Comparison of ENCODE assay signal across 9 cellular contexts in genomic region chr20:23363257-23363649, GRCh38. TPM values are rescaled to one million over a fixed set of nuclear protein-coding genes. Genes with fewer than 3 reads are reported as not detected.
DNase-seq lines count a peak whose midpoint lies in the region; ATAC-seq and TF ChIP-seq lines count a peak whose summit lies in the region.
"Had no signal": no experiment of that assay in that cellular context is flagged by ENCODE, and none has a peak within 500 bp of the region (broad histone marks: within the 10 kb centered on the region; RNA-seq: fewer than 3 reads in every experiment).

No MANE protein-coding gene starts in this region.

- H3K4me3 ChIP-seq in SK-N-SH (ENCODE audit: low read depth in 2 of 2, low read length in 1 of 2): peak overlapping the region; percentile 81 to 87
- peak overlapping the region; percentile 75 for H3K4me3 ChIP-seq in iPS-15b (ENCODE audit: low read depth, low read length)
- H3K4me3 ChIP-seq in suprapubic skin: peak overlapping the region; percentile 91

- H3K9me2 ChIP-seq in SK-N-SH: no peaks in the 10 kb centered on the region

- H3F3A ChIP-seq in SK-N-SH (replicated peaks; ENCODE audit: insufficient read depth): peaks cover 27% of the 10 kb centered on the region

- H3K36me3 Mint-ChIP-seq in activated naive CD8-positive, alpha-beta T cell: peaks cover 11% of the 10 kb centered on the region

- H4K20me1 ChIP-seq in SK-N-SH (ENCODE audit: insufficient read depth): peaks cover 52% of the 10 kb centered on the region

- no peak for DNase-seq in SK-N-SH
- DNase-seq in suprapubic skin (ENCODE audit: low spot score in 2 of 2): no peak
- no peak for DNase-seq in SKM-1 treated with dmso at 0.1 percent for 144 hours (lab: John Stamatoyannopoulos, UW; ENCODE audit: unreplicated experiment)
- DNase-seq in NCI-H128 (lab: John Stamatoyannopoulos, UW; ENCODE audit: unreplicated experiment): no peak

- no peak for ATAC-seq in SK-N-SH treated with all-trans-retinoic acid at 6 μM for 48 hours
- ATAC-seq in HG03432 (IDR thresholded peaks at IDR 0.05; ENCODE audit: unreplicated experiment): no peak
- ATAC-seq: body of pancreas had no signal

- H3K4me1 ChIP-seq in SK-N-SH (ENCODE audit: control insufficient read depth in 1 of 2, insufficient read depth in 2 of 2, low read depth in 1 of 2, low read length in 1 of 2) (peaks cover 20 to 25% of the 10 kb centered on the region in 2 experiments; a peak in 3 of 4 replicates), iPS-15b (ENCODE audit: control insufficient read depth, insufficient read depth, low read length) (peaks cover 16% of the 10 kb centered on the region), suprapubic skin (peaks cover 51% of the 10 kb centered on the region)

- peak overlapping the region; percentile 92 for H3K27ac Mint-ChIP-seq in activated naive CD8-positive, alpha-beta T cell

- H3K79me2 ChIP-seq in SK-N-SH (ENCODE audit: insufficient read depth): peaks cover 59% of the 10 kb centered on the region

- H3K27ac ChIP-seq in SK-N-SH (ENCODE audit: low read depth in 2 of 2, low read length in 1 of 2): peak overlapping the region in 1 of 2 experiments; percentile 79; a peak in 1 of 4 replicates
- peak overlapping the region; percentile 93 for H3K27ac ChIP-seq in suprapubic skin

- WGBS in SK-N-SH (ENCODE audit: low lambda C conversion rate): 63% methylated on average over 4 of the region's 4 CpGs
- WGBS in suprapubic skin: 42% methylated on average over 4 of the region's 4 CpGs

- H3K27me3 ChIP-seq in SK-N-SH (ENCODE audit: insufficient read depth) (no peaks in the 10 kb centered on the region), iPS-15b (ENCODE audit: control insufficient read depth, insufficient read depth, low read length) (no peaks in the 10 kb centered on the region), suprapubic skin (no peaks in the 10 kb centered on the region)
- H3K27me3 ChIP-seq: body of pancreas had no signal

- TF ChIP-seq RAD21 in SK-N-SH (IDR thresholded peaks at IDR 0.05; ENCODE audit: low read length): no peak

- H3K4me2 ChIP-seq in SK-N-SH: peak overlapping the region; percentile 96

- H3K9ac ChIP-seq in SK-N-SH: peak overlapping the region; percentile 89
- H3K9ac ChIP-seq in iPS-15b (ENCODE audit: low read depth, low read length): no peak overlapping the region

- POLR2A ChIA-PET in SK-N-SH (lab: Yijun Ruan, JAX): no interaction called here

- no peak for TF ChIP-seq EP300 in SK-N-SH (IDR thresholded peaks at IDR 0.05; ENCODE audit: borderline replicate concordance in 1 of 2, low read depth in 1 of 2, low read length in 1 of 2)
- TF ChIP-seq EP300 in suprapubic skin (IDR thresholded peaks at IDR 0.05): no peak

- TF ChIP-seq CTCF in SK-N-SH (IDR thresholded peaks at IDR 0.05) (no peak), suprapubic skin (IDR thresholded peaks at IDR 0.05) (no peak)

- H3K9me3 Mint-ChIP-seq in activated naive CD8-positive, alpha-beta T cell (ENCODE audit: low read depth): no peaks in the 10 kb centered on the region

- no peak overlapping the region for H2AFZ ChIP-seq in SK-N-SH (ENCODE audit: low read depth)

- CTCF ChIA-PET in SK-N-SH (lab: Yijun Ruan, JAX): interaction anchor here (1.0 kb wide), 1 partner anchor 54 kb away, joined by 4 read pairs; no protein-coding TSS in a partner anchor

- peaks cover 67% of the 10 kb centered on the region for H3K4me1 Mint-ChIP-seq in activated naive CD8-positive, alpha-beta T cell (ENCODE audit: low read depth)

- no peaks in the 10 kb centered on the region for H3K27me3 Mint-ChIP-seq in activated naive CD8-positive, alpha-beta T cell

- H3K9me3 ChIP-seq in SK-N-SH: no peaks in the 10 kb centered on the region
- no peaks in the 10 kb centered on the region for H3K9me3 ChIP-seq in iPS-15b (ENCODE audit: control insufficient read depth, insufficient read depth, low read length)
- no peaks in the 10 kb centered on the region for H3K9me3 ChIP-seq in suprapubic skin
- H3K9me3 ChIP-seq: body of pancreas had no signal

- no peak for TF ChIP-seq POLR2A in suprapubic skin (IDR thresholded peaks at IDR 0.05)

- peaks cover 25 to 36% of the 10 kb centered on the region in 2 experiments for H3K36me3 ChIP-seq in SK-N-SH (replicated peaks in 1 of 2; ENCODE audit: control insufficient read depth in 1 of 2, insufficient read depth in 2 of 2, low read length in 1 of 2)
- H3K36me3 ChIP-seq in iPS-15b (ENCODE audit: control insufficient read depth, insufficient read depth, low read length): no peaks in the 10 kb centered on the region
- peaks cover 11% of the 10 kb centered on the region for H3K36me3 ChIP-seq in suprapubic skin

- peak overlapping the region; percentile 89 for H3K4me3 Mint-ChIP-seq in activated naive CD8-positive, alpha-beta T cell

TF ChIP-seq in SK-N-SH, 30 proteins besides CTCF, POLR2A, EP300 and RAD21:
- TF ChIP-seq RXRA (IDR thresholded peaks at IDR 0.05; ENCODE audit: borderline replicate concordance, low read depth) (no peak), GATA2 (CRISPR knock-in tag; IDR thresholded peaks at IDR 0.05) (no peak), SIN3A (IDR thresholded peaks at IDR 0.05; ENCODE audit: borderline replicate concordance, low read depth, low read length) (no peak)
TF ChIP-seq in SK-N-SH: peak in this region for 0.

TF ChIP-seq in SK-N-SH treated with all-trans-retinoic acid at 6 μM for 48 hours, 23 proteins besides CTCF, POLR2A, EP300 and RAD21:
- TF ChIP-seq TSHZ2 (CRISPR knock-in tag; IDR thresholded peaks at IDR 0.05) (no peak), BACH2 (CRISPR knock-in tag; IDR thresholded peaks at IDR 0.05; ENCODE audit: borderline replicate concordance) (no peak), ISL1 (CRISPR knock-in tag; IDR thresholded peaks at IDR 0.05) (no peak), ZNF565 (CRISPR knock-in tag; conservative IDR thresholded peaks at IDR 0.05; ENCODE audit: low read depth) (no peak), SNAI2 (CRISPR knock-in tag; IDR thresholded peaks at IDR 0.05) (no peak), TOX (CRISPR knock-in tag; IDR thresholded peaks at IDR 0.05; ENCODE audit: borderline replicate concordance) (no peak)
TF ChIP-seq in SK-N-SH treated with all-trans-retinoic acid at 6 μM for 48 hours: peak in this region for 0.

RNA-seq across cellular contexts. Expression of gene GZF1, which starts 1.3 kb away (rescaled TPM):
- 15.0 and 20.6 TPM in 2 replicates for polyA plus RNA-seq in SK-N-SH (2012; rRNA removed)
- 9.9 and 15.7 TPM in 2 replicates for polyA plus RNA-seq in SK-N-SH (2012; cell fraction: cytosol; rRNA removed)
- 63.0 and 71.0 TPM in 2 replicates for polyA plus RNA-seq in SK-N-SH (2012; cell fraction: nucleus; rRNA removed)
- total RNA-seq in suprapubic skin: 10 to 100 TPM; 11.1 to 19.1 (median 15.2) TPM

RNA-seq across cellular contexts. Expression of gene NXT1, which starts 12.7 kb away (rescaled TPM):
- 28.2 TPM in 2 replicates for polyA plus RNA-seq in SK-N-SH (2012; rRNA removed)
- polyA plus RNA-seq in SK-N-SH (2012; cell fraction: cytosol; rRNA removed): 24.1 and 25.9 TPM in 2 replicates
- polyA plus RNA-seq in SK-N-SH (2012; cell fraction: nucleus; rRNA removed): 15.3 and 18.1 TPM in 2 replicates
- 10 to 100 TPM; 18.3 to 64.5 (median 43.9) TPM for total RNA-seq in suprapubic skin

RNA-seq across cellular contexts. Expression of gene NAPB, which starts 58.0 kb away (rescaled TPM):
- 3.0 and 5.9 TPM in 2 replicates for polyA plus RNA-seq in SK-N-SH (2012; rRNA removed)
- 3.9 and 4.4 TPM in 2 replicates for polyA plus RNA-seq in SK-N-SH (2012; cell fraction: cytosol; rRNA removed)
- 6.2 and 13.8 TPM in 2 replicates for polyA plus RNA-seq in SK-N-SH (2012; cell fraction: nucleus; rRNA removed)
- 10 to 100 TPM in 1 of 4 donors, 1 to 10 TPM in 3; 6.6 to 21.6 (median 8.9) TPM for total RNA-seq in suprapubic skin
